Comparison of ENCODE assay signal across 12 cellular contexts in genomic region chr5:107294151-107294550, GRCh38.
DNase-seq lines count a peak whose midpoint lies in the region; ATAC-seq and TF ChIP-seq lines count a peak whose summit lies in the region.
"Had no signal": no experiment of that assay in that cellular context is flagged by ENCODE, and none has a peak within 500 bp of the region (broad histone marks: within the 10 kb centered on the region; RNA-seq: fewer than 3 reads in every experiment).

No MANE protein-coding gene starts in this region.

- H2AFZ ChIP-seq in GM23248, result no peak overlapping the region

- H3K9me2 ChIP-seq in DOHH2 (replicated peaks; ENCODE audit: control insufficient read depth, low read length) (no peaks in the 10 kb centered on the region), GM23248 (ENCODE audit: insufficient read depth) (no peaks in the 10 kb centered on the region)

- 28 to 43% methylated on average over 1 of the region's 1 CpG for WGBS in GM23248 (ENCODE audit: low coverage in 1 of 2, low lambda C conversion rate in 2 of 2, missing lambda C conversion rate in 2 of 2), 2 experiments

- intact Hi-C loops in activated CD4-positive, alpha-beta memory T cell treated with anti-CD3 and anti-CD28 coated beads for 36 hours (cut with micrococcal nuclease), result no loop called here

- peaks cover 2% of the 10 kb centered on the region for H3K27me3 Mint-ChIP-seq in activated CD4-positive, alpha-beta memory T cell treated with anti-CD3 and anti-CD28 coated beads for 36 hours

- POLR2A ChIA-PET in activated CD4-positive, alpha-beta memory T cell treated with anti-CD3 and anti-CD28 coated beads for 36 hours (lab: Charles Lee), result no interaction called here

- H3K4me3 Mint-ChIP-seq in activated CD4-positive, alpha-beta memory T cell treated with anti-CD3 and anti-CD28 coated beads for 36 hours, result no peak overlapping the region
- H3K4me3 Mint-ChIP-seq: stimulated activated effector memory CD8-positive, alpha-beta T cell treated with anti-CD3 and anti-CD28 coated beads, Interleukin-12 subunit alpha, Interleukin-12 subunit beta, amount 100 ng/mL, for 72 hours had no signal

- ATAC-seq in GM19452 (IDR thresholded peaks at IDR 0.05; ENCODE audit: unreplicated experiment) (peak; percentile 58), HG02973 (IDR thresholded peaks at IDR 0.05; ENCODE audit: unreplicated experiment) (peak; percentile 74)
- ATAC-seq: mucosa of descending colon; stimulated activated effector memory CD8-positive, alpha-beta T cell treated with anti-CD3 and anti-CD28 coated beads, Interleukin-12 subunit alpha, Interleukin-12 subunit beta, amount 100 ng/mL, for 72 hours had no signal

- no peak overlapping the region for H3K27ac ChIP-seq in DOHH2 (ENCODE audit: low read depth, low read length)
- H3K27ac ChIP-seq in GM23248, result no peak overlapping the region

- no peak for TF ChIP-seq POLR2A in NB4 (IDR thresholded peaks at IDR 0.05; ENCODE audit: extremely low read depth, insufficient read length)

- H3K4me3 ChIP-seq in DOHH2 (ENCODE audit: low read length) (no peak overlapping the region), NB4 (ENCODE audit: low read depth, low read length) (no peak overlapping the region), GM23248 (no peak overlapping the region)
- H3K4me3 ChIP-seq: mucosa of descending colon, skin epidermis had no signal

- H3K36me3 ChIP-seq in DOHH2 (ENCODE audit: control insufficient read depth, low read length), result no peaks in the 10 kb centered on the region
- H3K36me3 ChIP-seq in GM23248 (ENCODE audit: low read depth), result no peaks in the 10 kb centered on the region

- no peaks in the 10 kb centered on the region for H3K36me3 Mint-ChIP-seq in activated CD4-positive, alpha-beta memory T cell treated with anti-CD3 and anti-CD28 coated beads for 36 hours
- H3K36me3 Mint-ChIP-seq: stimulated activated effector memory CD8-positive, alpha-beta T cell treated with anti-CD3 and anti-CD28 coated beads, Interleukin-12 subunit alpha, Interleukin-12 subunit beta, amount 100 ng/mL, for 72 hours had no signal

- peaks cover 10% of the 10 kb centered on the region for H3K4me1 Mint-ChIP-seq in activated CD4-positive, alpha-beta memory T cell treated with anti-CD3 and anti-CD28 coated beads for 36 hours (ENCODE audit: low read depth)

- TF ChIP-seq CTCF in DOHH2 (IDR thresholded peaks at IDR 0.05; ENCODE audit: low read depth, low read length, poor library complexity, severe bottlenecking) (no peak), NB4 (IDR thresholded peaks at IDR 0.05; ENCODE audit: low read depth, low read length) (no peak)

- H3K27me3 ChIP-seq in DOHH2 (ENCODE audit: control insufficient read depth, low read length) (0 out of 2 replicates have a peak, but pooled peaks cover 4% of the 10 kb centered on the region), GM23248 (replicated peaks; ENCODE audit: insufficient read depth) (peaks cover 3% of the 10 kb centered on the region; the same call in 1 of the 2 replicates)

- no peaks in the 10 kb centered on the region for H3K79me2 ChIP-seq in DOHH2 (ENCODE audit: control insufficient read depth, low read length)
- H3K79me2 ChIP-seq in GM23248 (ENCODE audit: insufficient read depth), result no peaks in the 10 kb centered on the region

- H4K20me1 ChIP-seq in DOHH2 (ENCODE audit: control insufficient read depth, insufficient read depth, low read depth, low read length) (no peaks in the 10 kb centered on the region), GM23248 (ENCODE audit: insufficient read depth) (no peaks in the 10 kb centered on the region)

- no peak overlapping the region for H3K27ac Mint-ChIP-seq in activated CD4-positive, alpha-beta memory T cell treated with anti-CD3 and anti-CD28 coated beads for 36 hours
- H3K27ac Mint-ChIP-seq: stimulated activated effector memory CD8-positive, alpha-beta T cell treated with anti-CD3 and anti-CD28 coated beads, Interleukin-12 subunit alpha, Interleukin-12 subunit beta, amount 100 ng/mL, for 72 hours had no signal

- in situ Hi-C loops in GM23248 (cut with MboI), result no loop called here

- H3K4me1 ChIP-seq in DOHH2 (ENCODE audit: control insufficient read depth, low read length) (peaks cover 12% of the 10 kb centered on the region), GM23248 (ENCODE audit: insufficient read depth) (no peaks in the 10 kb centered on the region)

- peak; percentile 33 for DNase-seq in NB4 (ENCODE audit: low read depth)
- no peak for DNase-seq in GM23248
- no peak for DNase-seq in activated CD4-positive, alpha-beta memory T cell treated with anti-CD3 and anti-CD28 coated beads for 36 hours
- DNase-seq in activated CD4-positive, CD25-positive, alpha-beta regulatory T cell (lab: John Stamatoyannopoulos, UW), result no peak
- DNase-seq in activated gamma-delta T cell treated with Interleukin-2 at 50 U/mL for 16 hours, result no peak
- DNase-seq: mucosa of descending colon, RPMI8226 had no signal

- H3K9ac ChIP-seq in GM23248, result no peak overlapping the region

- CTCF ChIA-PET in activated CD4-positive, alpha-beta memory T cell treated with anti-CD3 and anti-CD28 coated beads for 36 hours (lab: Charles Lee), result no interaction called here

- H3F3A ChIP-seq in DOHH2 (ENCODE audit: control insufficient read depth, insufficient read depth), result no peaks in the 10 kb centered on the region
- H3F3A ChIP-seq in GM23248 (ENCODE audit: insufficient read depth), result no peaks in the 10 kb centered on the region

- no peaks in the 10 kb centered on the region for H3K9me3 ChIP-seq in DOHH2 (ENCODE audit: control insufficient read depth, insufficient read depth, low read length)
- H3K9me3 ChIP-seq in GM23248 (ENCODE audit: low read depth), result no peaks in the 10 kb centered on the region
- H3K9me3 ChIP-seq: mucosa of descending colon had no signal

- no peaks in the 10 kb centered on the region for H3K9me3 Mint-ChIP-seq in activated CD4-positive, alpha-beta memory T cell treated with anti-CD3 and anti-CD28 coated beads for 36 hours
- H3K9me3 Mint-ChIP-seq: stimulated activated effector memory CD8-positive, alpha-beta T cell treated with anti-CD3 and anti-CD28 coated beads, Interleukin-12 subunit alpha, Interleukin-12 subunit beta, amount 100 ng/mL, for 72 hours had no signal

- H3K4me2 ChIP-seq in DOHH2 (ENCODE audit: low read length) (peak overlapping the region; percentile 29; the same call in 1 of the 2 replicates), GM23248 (ENCODE audit: unreplicated experiment) (no peak overlapping the region)
